ENCODE assay signal across 21 cellular contexts in genomic region chr14:52304248-52304904, GRCh38. TPM values are rescaled to one million over a fixed set of nuclear protein-coding genes. Genes with fewer than 3 reads are reported as not detected.
"Had no signal": no experiment of that assay in that cellular context is flagged by ENCODE, and none has a peak within 500 bp of the region (broad histone marks: within the 10 kb centered on the region; RNA-seq: fewer than 3 reads in every experiment).

No MANE protein-coding gene starts in this region.

- H3K9me3 ChIP-seq: gastroesophageal sphincter, tibial artery, uterus had no signal

- H3K27ac Mint-ChIP-seq: activated CD4-positive, alpha-beta T cell treated with anti-CD3 and anti-CD28 coated beads for 36 hours; activated naive CD8-positive, alpha-beta T cell treated with anti-CD3 and anti-CD28 coated beads for 36 hours; T-helper 2 cell treated with Interferon-gamma antibody and Interleukin-4, amounts not matched to agents 5 μg/mL and 100 μg/mL, for 36 hours had no signal

- H3K4me3 ChIP-seq: coronary artery, gastroesophageal sphincter, tibial artery, uterus had no signal

- H3K27me3 Mint-ChIP-seq: activated naive CD8-positive, alpha-beta T cell treated with anti-CD3 and anti-CD28 coated beads for 36 hours had no signal

- H3K27me3 ChIP-seq: brain microvascular endothelial cell, tibial artery, uterus had no signal

- DNase-seq: activated CD4-positive, alpha-beta T cell treated with anti-CD3 and anti-CD28 coated beads for 36 hours; activated CD4-positive, alpha-beta T cell treated with anti-CD3 and anti-CD28 coated beads, Interleukin-2, amount 50 U/mL, for 48 hours; activated gamma-delta T cell treated with Interleukin-2 at 50 U/mL for 16 hours; activated naive CD8-positive, alpha-beta T cell treated with anti-CD3 and anti-CD28 coated beads for 36 hours; amygdala; brain microvascular endothelial cell; central memory CD4-positive, alpha-beta T cell; erythroblast; mesenchymal stem cell; naive thymus-derived CD4-positive, alpha-beta T cell; stimulated activated CD4-positive, alpha-beta T cell treated with anti-CD3 and anti-CD28 coated beads, Interleukin-12 subunit alpha, Interleukin-12 subunit beta, amount 100 ng/mL, for 4 hours; stimulated activated CD4-positive, alpha-beta T cell treated with anti-CD3 and anti-CD28 coated beads, Interleukin-1b, Interleukin-23, amount 100 ng/mL, for 48 hours; stimulated activated CD8-positive, alpha-beta memory T cell treated with anti-CD3 and anti-CD28 coated beads, Interleukin-4, amount 100 ng/mL, for 48 hours; stimulated activated naive CD4-positive, alpha-beta T cell; substantia nigra; tibial artery; uterus had no signal

- ATAC-seq: activated CD4-positive, alpha-beta T cell treated with anti-CD3 and anti-CD28 coated beads for 36 hours; gastroesophageal sphincter; naive thymus-derived CD4-positive, alpha-beta T cell had no signal

- H3K4me3 Mint-ChIP-seq: activated CD4-positive, alpha-beta T cell treated with anti-CD3 and anti-CD28 coated beads for 36 hours; activated naive CD8-positive, alpha-beta T cell treated with anti-CD3 and anti-CD28 coated beads for 36 hours; naive thymus-derived CD4-positive, alpha-beta T cell; T-helper 2 cell treated with Interferon-gamma antibody and Interleukin-4, amounts not matched to agents 5 μg/mL and 100 μg/mL, for 36 hours had no signal

- H3K9me3 Mint-ChIP-seq: T-helper 2 cell treated with Interferon-gamma antibody and Interleukin-4, amounts not matched to agents 5 μg/mL and 100 μg/mL, for 36 hours had no signal

- H3K4me1 ChIP-seq: gastroesophageal sphincter, tibial artery, uterus had no signal

- H3K27ac ChIP-seq: brain microvascular endothelial cell, coronary artery, gastroesophageal sphincter, tibial artery, uterus had no signal

- H3K36me3 ChIP-seq: brain microvascular endothelial cell, gastroesophageal sphincter, tibial artery, uterus had no signal

RNA-seq across cellular contexts. Expression of gene PTGDR, which starts 36.9 kb away (rescaled TPM):
- total RNA-seq: activated CD4-positive, alpha-beta T cell treated with anti-CD3 and anti-CD28 coated beads for 36 hours; activated naive CD8-positive, alpha-beta T cell treated with anti-CD3 and anti-CD28 coated beads for 36 hours; renal cortical epithelial cell had no signal
